ENCODE assay signal across 13 cellular contexts in genomic region chr9:88775037-88775471, GRCh38.
DNase-seq lines count a peak whose midpoint lies in the region; ATAC-seq and TF ChIP-seq lines count a peak whose summit lies in the region.
"Had no signal": no experiment of that assay in that cellular context is flagged by ENCODE, and none has a peak within 500 bp of the region (broad histone marks: within the 10 kb centered on the region; RNA-seq: fewer than 3 reads in every experiment).

No MANE protein-coding gene starts in this region.

- H3K27me3 ChIP-seq in muscle layer of duodenum (ENCODE audit: low read depth, low read length) = no peaks in the 10 kb centered on the region
- no peaks in the 10 kb centered on the region for H3K27me3 ChIP-seq in H9 (ENCODE audit: insufficient read depth, low read length)
- H3K27me3 ChIP-seq: ascending aorta had no signal

- no peak overlapping the region for H3K27ac Mint-ChIP-seq in H9

- no peaks in the 10 kb centered on the region for H4K20me1 ChIP-seq in H9 (ENCODE audit: control insufficient read depth, insufficient read depth, insufficient read length)

- H4K5ac ChIP-seq in H9 (ENCODE audit: insufficient read length, low read depth, low read length) = no peak overlapping the region

- no peak overlapping the region for H4K8ac ChIP-seq in H9 (replicated peaks; ENCODE audit: insufficient read length, low read depth, low read length)

- no peak overlapping the region for H3K4ac ChIP-seq in H9 (ENCODE audit: low read depth, low read length)

- H3K4me3 ChIP-seq in NB4 (ENCODE audit: low read depth, low read length) = no peak overlapping the region
- H3K4me3 ChIP-seq in coronary artery = no peak overlapping the region
- H3K4me3 ChIP-seq in muscle layer of duodenum (ENCODE audit: low read depth in 1 of 2, low read length in 2 of 2) = no peak overlapping the region
- H3K4me3 ChIP-seq: ascending aorta had no signal

- H3K9ac ChIP-seq in H9 (ENCODE audit: extremely low read depth, insufficient read length, low read length) = no peak overlapping the region

- H3K36me3 Mint-ChIP-seq in H9 (ENCODE audit: insufficient read depth in 1 of 3, low read depth in 3 of 3) = no peaks in the 10 kb centered on the region

- H3K14ac ChIP-seq in H9 (ENCODE audit: insufficient read depth, low read length) = no peak overlapping the region

- ATAC-seq in GM18517 (IDR thresholded peaks at IDR 0.05; ENCODE audit: unreplicated experiment) = no peak

- H3K4me1 Mint-ChIP-seq in H9 = peaks cover 3 to 4% of the 10 kb centered on the region in 2 experiments

- H3K79me1 ChIP-seq in H9 (ENCODE audit: insufficient read depth, low read depth, low read length, poor library complexity, severe bottlenecking) = no peaks in the 10 kb centered on the region

- no peak overlapping the region for H3K18ac ChIP-seq in H9 (ENCODE audit: insufficient read length, low read depth, low read length)

- H2AK5ac ChIP-seq in H9 (ENCODE audit: insufficient read length, low read length) = no peak overlapping the region

- H3K9me3 Mint-ChIP-seq in H9 = no peaks in the 10 kb centered on the region

- H3K4me3 Mint-ChIP-seq in H9 = no peak overlapping the region

- H3K4me2 ChIP-seq in H9 (ENCODE audit: insufficient read depth, insufficient read length, low read length) = no peak overlapping the region

- H3K4me1 ChIP-seq in muscle layer of duodenum (ENCODE audit: control insufficient read depth in 1 of 2, insufficient read depth in 2 of 2, low read length in 2 of 2) (peaks cover 4 to 9% of the 10 kb centered on the region in 2 donors), H9 (ENCODE audit: insufficient read depth, low read length) (no peaks in the 10 kb centered on the region)

- no peak overlapping the region for H3K56ac ChIP-seq in H9 (ENCODE audit: insufficient read length, low read depth, low read length)

- H3K9me3 ChIP-seq in muscle layer of duodenum (ENCODE audit: control insufficient read depth in 1 of 2, low read length in 2 of 2) (no peaks in the 10 kb centered on the region), H9 (ENCODE audit: control insufficient read depth, low read depth, low read length) (no peaks in the 10 kb centered on the region)
- H3K9me3 ChIP-seq: ascending aorta had no signal

- no peak overlapping the region for H2BK20ac ChIP-seq in H9 (ENCODE audit: low read depth, low read length, poor library complexity, severe bottlenecking)

- H2BK12ac ChIP-seq in H9 (ENCODE audit: insufficient read length, low read depth, low read length) = no peak overlapping the region

- H2BK120ac ChIP-seq in H9 (ENCODE audit: low read depth, low read length, poor library complexity, severe bottlenecking) = no peak overlapping the region

- H2BK15ac ChIP-seq in H9 (ENCODE audit: low read depth, low read length) = no peak overlapping the region

- H3K27ac ChIP-seq in coronary artery (peak overlapping the region; percentile 50 to 64), muscle layer of duodenum (ENCODE audit: low read length) (peak overlapping the region; percentile 28), H9 (ENCODE audit: insufficient read length, low read depth, low read length) (no peak overlapping the region)
- H3K27ac ChIP-seq: ascending aorta had no signal

- WGBS in H9 (ENCODE audit: extremely low coverage, insufficient read length, low lambda C conversion rate) = no CpG with 5 or more reads among the region's 1 CpG

- no peaks in the 10 kb centered on the region for H3K23me2 ChIP-seq in H9 (ENCODE audit: insufficient read length, low read depth, low read length, poor library complexity, severe bottlenecking)

- H3T11ph ChIP-seq in H9 (ENCODE audit: low read length) = no peak overlapping the region

- H3K27me3 Mint-ChIP-seq in H9 (ENCODE audit: low read depth) = no peaks in the 10 kb centered on the region

- TF ChIP-seq POLR2A in NB4 (IDR thresholded peaks at IDR 0.05; ENCODE audit: extremely low read depth, insufficient read length) = no peak

- no peak for TF ChIP-seq CTCF in AG09319 (IDR thresholded peaks at IDR 0.05; ENCODE audit: low read depth, low read length)
- no peak for TF ChIP-seq CTCF in NB4 (IDR thresholded peaks at IDR 0.05; ENCODE audit: low read depth, low read length)
- TF ChIP-seq CTCF in coronary artery (IDR thresholded peaks at IDR 0.05) = no peak
- no peak for TF ChIP-seq CTCF in H9 (conservative IDR thresholded peaks at IDR 0.05)

- no peak overlapping the region for H2BK5ac ChIP-seq in H9 (ENCODE audit: insufficient read length, low read length)

- no peak overlapping the region for H2AFZ ChIP-seq in H9 (ENCODE audit: low read length)

- H3K23ac ChIP-seq in H9 (ENCODE audit: insufficient read length, low read depth, low read length) = no peak overlapping the region

- no peaks in the 10 kb centered on the region for H3K79me2 ChIP-seq in H9 (ENCODE audit: insufficient read depth, low read length)

- H4K91ac ChIP-seq in H9 (ENCODE audit: insufficient read length, low read depth, low read length) = no peak overlapping the region

- DNase-seq in AG09319 (ENCODE audit: extremely low read depth, low read depth) (peak; percentile 90), NB4 (ENCODE audit: low read depth) (peak; percentile 59), coronary artery (ENCODE audit: low spot score) (no peak), H9 (no peak), activated gamma-delta T cell treated with Interleukin-2 at 50 U/mL for 16 hours (no peak), hypothalamus (lab: John Stamatoyannopoulos, UW) (no peak)
- DNase-seq: activated CD4-positive, CD25-positive, alpha-beta regulatory T cell; DND-41; KBM-7; NCI-H774 had no signal

- no peaks in the 10 kb centered on the region for H3K36me3 ChIP-seq in muscle layer of duodenum (ENCODE audit: control insufficient read depth in 1 of 2, insufficient read depth in 2 of 2, low read length in 2 of 2)
- H3K36me3 ChIP-seq: ascending aorta had no signal

Comparison
In these comparisons a context has a peak if more than half of its experiments do, and no peak if none do; other contexts are left out.
1. DNase-seq: peak in AG09319 (single experiment) and NB4 (single experiment); none in coronary artery (single experiment), H9 (single experiment), activated gamma-delta T cell treated with Interleukin-2 at 50 U/mL for 16 hours (single experiment) and hypothalamus (0 of 51).